1 cellular context compared by ENCODE assay signal in the genomic region with DNA sequence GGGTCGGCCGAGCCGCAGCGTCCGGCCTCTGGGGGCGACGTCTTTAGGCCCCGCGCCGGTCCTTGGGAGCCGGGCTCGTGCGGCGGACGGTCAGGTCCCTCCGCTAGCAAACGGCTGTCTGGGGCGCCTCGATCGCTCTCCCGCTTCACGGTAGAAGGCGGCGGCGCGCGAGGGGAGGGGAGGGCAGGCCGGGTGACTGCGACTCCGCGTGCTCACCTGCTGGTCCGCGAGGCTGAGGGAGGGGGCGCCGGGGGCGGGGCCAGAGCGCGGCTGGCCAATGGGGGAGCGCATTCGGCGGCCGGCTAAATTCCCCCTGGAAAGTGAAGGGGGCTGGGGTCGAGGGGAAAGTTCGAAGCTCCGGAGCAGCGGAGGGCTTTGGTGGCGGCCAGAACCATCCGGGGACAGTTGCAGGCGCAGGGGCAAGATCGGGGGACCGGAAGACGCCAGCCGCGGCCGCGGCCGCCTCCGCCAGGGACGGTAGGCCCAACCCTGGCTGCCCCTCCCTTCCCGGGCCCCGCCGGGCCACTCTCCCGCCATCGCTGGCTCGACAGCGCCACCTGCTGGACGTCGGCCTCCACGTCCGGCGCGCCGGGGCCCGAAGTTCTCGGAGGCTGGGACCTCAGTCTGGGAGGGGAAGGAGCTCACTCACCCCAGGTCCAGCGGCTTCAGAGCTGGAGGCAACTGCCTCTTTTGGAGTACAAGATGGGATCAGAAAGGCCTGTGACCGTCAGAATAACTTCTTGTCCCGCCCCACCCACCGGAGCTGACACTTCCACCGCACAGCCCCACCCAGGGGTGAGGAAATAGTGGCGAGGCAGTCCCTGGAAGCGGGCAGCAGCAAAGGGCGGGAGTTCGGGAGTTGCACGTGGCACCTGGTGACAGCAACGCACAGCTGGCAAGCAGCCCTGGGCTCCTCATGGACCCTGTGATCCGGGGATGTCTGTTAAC.
TF ChIP-seq lines count a peak whose summit lies in the region.

No MANE protein-coding gene starts in this region.

TF ChIP-seq in HEK293, 187 proteins besides CTCF, POLR2A, EP300 and RAD21 (continued from another document and continues in another):
- TF ChIP-seq, protein P1, sequence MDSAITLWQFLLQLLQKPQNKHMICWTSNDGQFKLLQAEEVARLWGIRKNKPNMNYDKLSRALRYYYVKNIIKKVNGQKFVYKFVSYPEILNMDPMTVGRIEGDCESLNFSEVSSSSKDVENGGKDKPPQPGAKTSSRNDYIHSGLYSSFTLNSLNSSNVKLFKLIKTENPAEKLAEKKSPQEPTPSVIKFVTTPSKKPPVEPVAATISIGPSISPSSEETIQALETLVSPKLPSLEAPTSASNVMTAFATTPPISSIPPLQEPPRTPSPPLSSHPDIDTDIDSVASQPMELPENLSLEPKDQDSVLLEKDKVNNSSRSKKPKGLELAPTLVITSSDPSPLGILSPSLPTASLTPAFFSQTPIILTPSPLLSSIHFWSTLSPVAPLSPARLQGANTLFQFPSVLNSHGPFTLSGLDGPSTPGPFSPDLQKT (IDR thresholded peaks at IDR 0.05; ENCODE audit: borderline replicate concordance, low read depth, low read length): no peak
- no peak for TF ChIP-seq ZNF211 (tag by site-specific recombination; IDR thresholded peaks at IDR 0.05; ENCODE audit: low read depth)
- TF ChIP-seq ZFP3 (tag by site-specific recombination; IDR thresholded peaks at IDR 0.05; ENCODE audit: low read depth): no peak
- no peak for TF ChIP-seq ZBTB7A (tag by site-specific recombination; IDR thresholded peaks at IDR 0.05; ENCODE audit: low read depth)
- no peak for TF ChIP-seq ZNF184 (tag by site-specific recombination; IDR thresholded peaks at IDR 0.05)
- TF ChIP-seq ZBTB44 (tag by site-specific recombination; IDR thresholded peaks at IDR 0.05): no peak; the same call in 1 of the 2 replicates
- TF ChIP-seq GLI2 (tag by site-specific recombination; IDR thresholded peaks at IDR 0.05; ENCODE audit: borderline replicate concordance, low read depth): no peak
- no peak for TF ChIP-seq ZNF776 (tag by site-specific recombination; IDR thresholded peaks at IDR 0.05; ENCODE audit: borderline replicate concordance)
- TF ChIP-seq ZNF677 (tag by site-specific recombination; IDR thresholded peaks at IDR 0.05): no peak
- no peak for TF ChIP-seq MZF1 (tag by site-specific recombination; IDR thresholded peaks at IDR 0.05; ENCODE audit: borderline replicate concordance)
- no peak for TF ChIP-seq ZNF202 (tag by site-specific recombination; IDR thresholded peaks at IDR 0.05; ENCODE audit: borderline replicate concordance)
- no peak for TF ChIP-seq ZNF76 (tag by site-specific recombination; IDR thresholded peaks at IDR 0.05; ENCODE audit: borderline replicate concordance, low read depth)
- TF ChIP-seq ZNF350 (tag by site-specific recombination; IDR thresholded peaks at IDR 0.05): no peak
- peak; percentile 40; the same call in 1 of the 2 replicates for TF ChIP-seq ZBTB10 (tag by site-specific recombination; IDR thresholded peaks at IDR 0.05)
- TF ChIP-seq, protein P2, sequence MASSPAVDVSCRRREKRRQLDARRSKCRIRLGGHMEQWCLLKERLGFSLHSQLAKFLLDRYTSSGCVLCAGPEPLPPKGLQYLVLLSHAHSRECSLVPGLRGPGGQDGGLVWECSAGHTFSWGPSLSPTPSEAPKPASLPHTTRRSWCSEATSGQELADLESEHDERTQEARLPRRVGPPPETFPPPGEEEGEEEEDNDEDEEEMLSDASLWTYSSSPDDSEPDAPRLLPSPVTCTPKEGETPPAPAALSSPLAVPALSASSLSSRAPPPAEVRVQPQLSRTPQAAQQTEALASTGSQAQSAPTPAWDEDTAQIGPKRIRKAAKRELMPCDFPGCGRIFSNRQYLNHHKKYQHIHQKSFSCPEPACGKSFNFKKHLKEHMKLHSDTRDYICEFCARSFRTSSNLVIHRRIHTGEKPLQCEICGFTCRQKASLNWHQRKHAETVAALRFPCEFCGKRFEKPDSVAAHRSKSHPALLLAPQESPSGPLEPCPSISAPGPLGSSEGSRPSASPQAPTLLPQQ (tag by site-specific recombination; IDR thresholded peaks at IDR 0.05): peak; percentile 85
- peak; percentile 29; the same call in 1 of the 2 replicates for TF ChIP-seq KLF9 (tag by site-specific recombination; IDR thresholded peaks at IDR 0.05; ENCODE audit: low read depth)
- no peak for TF ChIP-seq SCRT1 (tag by site-specific recombination; IDR thresholded peaks at IDR 0.05; ENCODE audit: borderline replicate concordance)
- peak; percentile 28 for TF ChIP-seq PRDM1 (tag by site-specific recombination; IDR thresholded peaks at IDR 0.05)
- TF ChIP-seq WT1 (tag by site-specific recombination; IDR thresholded peaks at IDR 0.05): no peak
- TF ChIP-seq ZSCAN30 (tag by site-specific recombination; IDR thresholded peaks at IDR 0.05): peak; percentile 86
- peak; percentile 75 for TF ChIP-seq KLF8 (tag by site-specific recombination; IDR thresholded peaks at IDR 0.05)
- TF ChIP-seq ZBTB20 (tag by site-specific recombination; IDR thresholded peaks at IDR 0.05): peak; percentile 54; the same call in 1 of the 2 replicates
- TF ChIP-seq IKZF3 (tag by site-specific recombination; IDR thresholded peaks at IDR 0.05): no peak
- TF ChIP-seq ZNF248 (tag by site-specific recombination; IDR thresholded peaks at IDR 0.05): no peak
- TF ChIP-seq ZNF18 (tag by site-specific recombination; IDR thresholded peaks at IDR 0.05): no peak
- peak; percentile 50 for TF ChIP-seq PRDM10 (tag by site-specific recombination; IDR thresholded peaks at IDR 0.05)
- no peak for TF ChIP-seq GFI1B (tag by site-specific recombination; IDR thresholded peaks at IDR 0.05)
- TF ChIP-seq GLIS1 (tag by site-specific recombination; IDR thresholded peaks at IDR 0.05): no peak
- TF ChIP-seq ZNF596 (tag by site-specific recombination; IDR thresholded peaks at IDR 0.05): no peak
- TF ChIP-seq ZNF701 (tag by site-specific recombination; IDR thresholded peaks at IDR 0.05): no peak
- no peak for TF ChIP-seq SCRT2 (tag by site-specific recombination; IDR thresholded peaks at IDR 0.05)
- TF ChIP-seq ZNF366 (tag by site-specific recombination; conservative IDR thresholded peaks at IDR 0.05): no peak
- no peak for TF ChIP-seq ZNF768 (tag by site-specific recombination; IDR thresholded peaks at IDR 0.05)
- TF ChIP-seq ZNF518A (tag by site-specific recombination; conservative IDR thresholded peaks at IDR 0.05; ENCODE audit: low read depth): no peak
- TF ChIP-seq ZNF837 (tag by site-specific recombination; IDR thresholded peaks at IDR 0.05): no peak
- TF ChIP-seq ZSCAN23 (tag by site-specific recombination; IDR thresholded peaks at IDR 0.05): no peak
